ENCODE assay signal across 15 cellular contexts in genomic region chr16:57357330-57358151, GRCh38. TPM values are rescaled to one million over a fixed set of nuclear protein-coding genes. Genes with fewer than 3 reads are reported as not detected.
DNase-seq lines count a peak whose midpoint lies in the region; ATAC-seq, FAIRE-seq and TF ChIP-seq lines count a peak whose summit lies in the region.
"Had no signal": no experiment of that assay in that cellular context is flagged by ENCODE, and none has a peak within 500 bp of the region (broad histone marks: within the 10 kb centered on the region; RNA-seq: fewer than 3 reads in every experiment).

No MANE protein-coding gene starts in this region.

- H3K4me1 Mint-ChIP-seq in nephron progenitor cell = no peaks in the 10 kb centered on the region

- H3K27me3 ChIP-seq in uterus (no peaks in the 10 kb centered on the region), psoas muscle (ENCODE audit: insufficient read depth in 3 of 3, low read length in 2 of 3) (no peaks in the 10 kb centered on the region)
- H3K27me3 ChIP-seq: dorsolateral prefrontal cortex had no signal

- no peak for DNase-seq in GM12891 (ENCODE audit: insufficient read length, low spot score)
- DNase-seq in SKM-1 (lab: John Stamatoyannopoulos, UW; ENCODE audit: unreplicated experiment) = peak; percentile 80
- no peak for DNase-seq in nephron progenitor cell
- no peak for DNase-seq in HK-2 (ENCODE audit: unreplicated experiment)
- DNase-seq in uterus = no peak
- no peak for DNase-seq in NCI-H510A treated with DMSO at 0.1 percent for 48 hours (lab: John Stamatoyannopoulos, UW)
- DNase-seq in psoas muscle = no peak
- DNase-seq: NCI-H446 treated with DMSO at 0.1 percent for 48 hours; SJCRH30; stimulated activated CD4-positive, alpha-beta T cell treated with anti-CD3 and anti-CD28 coated beads, Interleukin-12 subunit alpha, Interleukin-12 subunit beta, amount 100 ng/mL, for 4 hours had no signal

- H3K9me3 ChIP-seq in uterus = no peaks in the 10 kb centered on the region
- H3K9me3 ChIP-seq in psoas muscle = no peaks in the 10 kb centered on the region
- H3K9me3 ChIP-seq: SJCRH30 had no signal

- H3K4me3 ChIP-seq in uterus = no peak overlapping the region
- H3K4me3 ChIP-seq in psoas muscle = no peak overlapping the region
- H3K4me3 ChIP-seq: dorsolateral prefrontal cortex, SJCRH30 had no signal

- ATAC-seq in GM21786 (IDR thresholded peaks at IDR 0.05; ENCODE audit: unreplicated experiment) = peak; percentile 53
- ATAC-seq in psoas muscle = no peak

- FAIRE-seq in GM12891 (lab: Jason Lieb, UNC) = no peak
- FAIRE-seq: frontal cortex had no signal

- no peaks in the 10 kb centered on the region for H3K36me3 Mint-ChIP-seq in nephron progenitor cell (ENCODE audit: low read depth)
- H3K36me3 Mint-ChIP-seq: activated naive CD8-positive, alpha-beta T cell had no signal

- TF ChIP-seq POLR2A in GM12891 (IDR thresholded peaks at IDR 0.05; ENCODE audit: low read depth, low read length) (0 out of 2 replicates have a peak, but pooled peaks have one; percentile 27), uterus (IDR thresholded peaks at IDR 0.05) (no peak)

- peaks cover 20% of the 10 kb centered on the region for H3K27me3 Mint-ChIP-seq in nephron progenitor cell (ENCODE audit: low read depth, poor library complexity)
- H3K27me3 Mint-ChIP-seq: activated naive CD8-positive, alpha-beta T cell had no signal

- no peaks in the 10 kb centered on the region for H3K36me3 ChIP-seq in uterus
- H3K36me3 ChIP-seq in psoas muscle (ENCODE audit: insufficient read depth in 1 of 2, low read depth in 1 of 2) = no peaks in the 10 kb centered on the region
- H3K36me3 ChIP-seq: SJCRH30 had no signal

- 79 to 87% (median 84%) methylated on average over 10 of the region's 10 CpGs for WGBS in psoas muscle, 3 donors

- intact Hi-C loops in uterus (cut with DNase I; ENCODE audit: low total_unique reads) (no loop called here), psoas muscle (cut with DNase I) (no loop called here)

- H3K9me3 Mint-ChIP-seq in nephron progenitor cell = no peaks in the 10 kb centered on the region

- H3K27ac Mint-ChIP-seq in nephron progenitor cell = peak overlapping the region; percentile 49
- H3K27ac Mint-ChIP-seq: activated naive CD8-positive, alpha-beta T cell had no signal

- TF ChIP-seq CTCF in nephron progenitor cell (IDR thresholded peaks at IDR 0.05) (no peak), uterus (IDR thresholded peaks at IDR 0.05) (no peak), psoas muscle (IDR thresholded peaks at IDR 0.05) (no peak)

- H3K4me1 ChIP-seq in uterus (no peaks in the 10 kb centered on the region), psoas muscle (no peaks in the 10 kb centered on the region)
- H3K4me1 ChIP-seq: SJCRH30 had no signal

- no peak overlapping the region for H3K4me3 Mint-ChIP-seq in nephron progenitor cell
- H3K4me3 Mint-ChIP-seq: activated naive CD8-positive, alpha-beta T cell had no signal

- H3K27ac ChIP-seq in uterus (no peak overlapping the region), psoas muscle (no peak overlapping the region)
- H3K27ac ChIP-seq: dorsolateral prefrontal cortex, SJCRH30 had no signal

TF ChIP-seq in GM12891, 5 proteins besides CTCF, POLR2A, EP300 and RAD21:
- no peak for TF ChIP-seq PAX5 (IDR thresholded peaks at IDR 0.05; ENCODE audit: insufficient read depth, low read length, severe bottlenecking)
- TF ChIP-seq POLR2AphosphoS5 (IDR thresholded peaks at IDR 0.05; ENCODE audit: low read depth, low read length) = no peak
- TF ChIP-seq POU2F2 (IDR thresholded peaks at IDR 0.05; ENCODE audit: low read depth, low read length) = no peak
- peak; percentile 96 for TF ChIP-seq SPI1 (IDR thresholded peaks at IDR 0.05; ENCODE audit: low read depth, low read length)
- TF ChIP-seq TAF1 (IDR thresholded peaks at IDR 0.05; ENCODE audit: low read depth, low read length) = no peak

RNA-seq across cellular contexts. Expression of gene CCL22, which starts 1.0 kb away (rescaled TPM):
- polyA plus RNA-seq in GM12891 (2012; ENCODE audit: low read depth, missing spikeins) = 734 TPM
- total RNA-seq in uterus = not detected
- under 1 TPM in 1 of 4 donors, not detected in 3; 0.12 TPM for total RNA-seq in psoas muscle
- polyA plus RNA-seq in psoas muscle = under 1 TPM in 1 of 3 donors, not detected in 2; 0.04 TPM
- total RNA-seq: frontal cortex, M059J, SJCRH30 had no signal

RNA-seq across cellular contexts. Expression of gene CX3CL1, which starts 14.7 kb away (rescaled TPM):
- polyA plus RNA-seq in GM12891 (2012; ENCODE audit: low read depth, missing spikeins) = 0.74 TPM
- total RNA-seq in uterus (10 to 100 TPM in 2 of 4 donors, 1 to 10 TPM in 2; 1.0 to 31.2 (median 7.1) TPM), psoas muscle (10 to 100 TPM in 2 of 4 donors, 1 to 10 TPM in 2; 3.8 to 13.5 (median 9.1) TPM)
- 1 to 10 TPM; 3.3 to 6.2 (median 4.5) TPM for polyA plus RNA-seq in psoas muscle

RNA-seq across cellular contexts. Expression of gene CCL17, which starts 47.0 kb away (rescaled TPM):
- 132 TPM for polyA plus RNA-seq in GM12891 (2012; ENCODE audit: low read depth, missing spikeins)
- total RNA-seq in uterus (not detected), psoas muscle (not detected)
- polyA plus RNA-seq in psoas muscle = under 1 TPM in 1 of 3 donors, not detected in 2; 0.20 TPM
- total RNA-seq: frontal cortex, M059J, SJCRH30 had no signal
